In the genomic region with DNA sequence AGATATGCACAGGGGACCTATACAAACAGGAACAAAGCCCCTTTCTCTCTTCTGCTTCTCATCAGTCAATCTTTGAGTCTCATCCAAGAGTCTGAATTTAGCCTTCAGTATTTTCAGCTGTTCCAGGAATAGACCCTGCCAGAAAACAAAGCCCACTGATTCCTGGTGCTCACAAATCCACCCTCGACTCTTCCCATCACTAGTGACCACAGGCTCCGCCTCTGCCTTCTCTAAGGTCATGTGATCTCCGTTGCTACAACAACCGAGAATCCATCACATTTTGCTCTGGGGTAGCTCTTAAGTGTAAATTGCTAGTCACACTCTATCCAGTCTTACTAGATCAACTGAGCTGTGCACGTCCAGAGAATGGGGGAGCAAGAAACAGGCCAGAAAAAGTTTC, we compare ENCODE assay signal across 15 cellular contexts. TPM values are rescaled to one million over a fixed set of nuclear protein-coding genes. Genes with fewer than 3 reads are reported as not detected.
DNase-seq lines count a peak whose midpoint lies in the region; ATAC-seq and TF ChIP-seq lines count a peak whose summit lies in the region.
"Had no signal": no experiment of that assay in that cellular context is flagged by ENCODE, and none has a peak within 500 bp of the region (broad histone marks: within the 10 kb centered on the region; RNA-seq: fewer than 3 reads in every experiment).

No MANE protein-coding gene starts in this region.

- DNase-seq in NCI-H1417 (lab: John Stamatoyannopoulos, UW) (peak in 2 of 3 experiments; percentile 69 to 89), globus pallidus (ENCODE audit: low spot score) (peak; percentile 84), occipital lobe (lab: John Stamatoyannopoulos, UW) (peak; percentile 24), H7 (no peak)
- DNase-seq: activated CD4-positive, alpha-beta memory T cell treated with anti-CD3 and anti-CD28 coated beads for 36 hours; DND-41; KG1; mesenchymal stem cell; NCI-H187; SIG-M5 had no signal

- H3K36me3 ChIP-seq in OCI-LY3 (replicated peaks; ENCODE audit: low read depth, low read length) = no peaks in the 10 kb centered on the region
- no peaks in the 10 kb centered on the region for H3K36me3 ChIP-seq in H7 (replicated peaks; ENCODE audit: control insufficient read depth, insufficient read depth, low read length)
- H3K36me3 ChIP-seq: BLaER1 had no signal

- H3K9ac ChIP-seq in OCI-LY3 (ENCODE audit: low read length) = no peak overlapping the region
- H3K9ac ChIP-seq: BLaER1 had no signal

- no peak overlapping the region for H3K27ac Mint-ChIP-seq in activated T-helper 17 cell treated with anti-CD3 and anti-CD28 coated beads, Interleukin-2, amount 50 U/mL, for 72 hours
- H3K27ac Mint-ChIP-seq: activated CD4-positive, alpha-beta memory T cell treated with anti-CD3 and anti-CD28 coated beads for 36 hours; progenitor cell of endocrine pancreas had no signal

- no peaks in the 10 kb centered on the region for H3K79me2 ChIP-seq in OCI-LY3 (ENCODE audit: low read length)

- no peaks in the 10 kb centered on the region for H3K36me3 Mint-ChIP-seq in activated T-helper 17 cell treated with anti-CD3 and anti-CD28 coated beads, Interleukin-2, amount 50 U/mL, for 72 hours (ENCODE audit: low read depth)
- H3K36me3 Mint-ChIP-seq: activated CD4-positive, alpha-beta memory T cell treated with anti-CD3 and anti-CD28 coated beads for 36 hours had no signal

- H3K9me3 Mint-ChIP-seq in activated T-helper 17 cell treated with anti-CD3 and anti-CD28 coated beads, Interleukin-2, amount 50 U/mL, for 72 hours = no peaks in the 10 kb centered on the region
- H3K9me3 Mint-ChIP-seq: activated CD4-positive, alpha-beta memory T cell treated with anti-CD3 and anti-CD28 coated beads for 36 hours had no signal

- H3K9me3 ChIP-seq in OCI-LY3 (ENCODE audit: insufficient read depth, low read length) = no peaks in the 10 kb centered on the region
- H3K9me3 ChIP-seq: BLaER1 had no signal

- no peak for TF ChIP-seq CTCF in OCI-LY3 (IDR thresholded peaks at IDR 0.05; ENCODE audit: low read depth, low read length)

- no peaks in the 10 kb centered on the region for H3K4me1 ChIP-seq in OCI-LY3 (ENCODE audit: low read length)

- 0 out of 2 replicates have a peak overlapping the region, but pooled peaks have one; percentile 34 for H2AFZ ChIP-seq in OCI-LY3 (ENCODE audit: low read depth, low read length)

- ATAC-seq in HG03342 (IDR thresholded peaks at IDR 0.05; ENCODE audit: unreplicated experiment) = no peak
- no peak for ATAC-seq in activated T-helper 17 cell treated with anti-CD3 and anti-CD28 coated beads, Interleukin-2, amount 50 U/mL, for 72 hours (replicated peaks)

- peaks cover 6% of the 10 kb centered on the region; the same call in 1 of the 2 replicates for H3K27me3 ChIP-seq in OCI-LY3 (ENCODE audit: low read depth, low read length)
- H3K27me3 ChIP-seq in H7 (ENCODE audit: control insufficient read depth, insufficient read depth, low read length) = no peaks in the 10 kb centered on the region
- H3K27me3 ChIP-seq: BLaER1 had no signal

- no peaks in the 10 kb centered on the region for H4K20me1 ChIP-seq in OCI-LY3 (ENCODE audit: insufficient read depth, low read length)
- H4K20me1 ChIP-seq: BLaER1 had no signal

- peaks cover 13% of the 10 kb centered on the region for H3K27me3 Mint-ChIP-seq in activated T-helper 17 cell treated with anti-CD3 and anti-CD28 coated beads, Interleukin-2, amount 50 U/mL, for 72 hours
- H3K27me3 Mint-ChIP-seq: progenitor cell of endocrine pancreas had no signal

- H3K4me3 ChIP-seq in OCI-LY3 (ENCODE audit: low read length) (no peak overlapping the region), H7 (ENCODE audit: insufficient read depth, low read depth, low read length) (no peak overlapping the region)
- H3K4me3 ChIP-seq: BLaER1 had no signal

- H3K4me3 Mint-ChIP-seq in activated T-helper 17 cell treated with anti-CD3 and anti-CD28 coated beads, Interleukin-2, amount 50 U/mL, for 72 hours = no peak overlapping the region
- H3K4me3 Mint-ChIP-seq: activated CD4-positive, alpha-beta memory T cell treated with anti-CD3 and anti-CD28 coated beads for 36 hours had no signal

- H3K4me2 ChIP-seq in OCI-LY3 (ENCODE audit: low read length) = peak overlapping the region; percentile 15; the same call in 1 of the 2 replicates
- H3K4me2 ChIP-seq: BLaER1 had no signal

- no peaks in the 10 kb centered on the region for H3K4me1 Mint-ChIP-seq in activated T-helper 17 cell treated with anti-CD3 and anti-CD28 coated beads, Interleukin-2, amount 50 U/mL, for 72 hours

- H3K27ac ChIP-seq in OCI-LY3 (ENCODE audit: low read length) = no peak overlapping the region
- H3K27ac ChIP-seq: BLaER1 had no signal

RNA-seq across cellular contexts. Expression of gene SPTBN1, which starts 46.4 kb away (rescaled TPM):
- 501 TPM for total RNA-seq in occipital lobe
- total RNA-seq in H7 (2014; rRNA removed; shearing (Covaris generic)) = 100 and 141 TPM in 2 replicates
- total RNA-seq in activated T-helper 17 cell treated with anti-CD3 and anti-CD28 coated beads, Interleukin-2, amount 50 U/mL, for 72 hours = 100 to 1,000 TPM in 1 of 2 donors, 10 to 100 TPM in 1; 85.3 to 101 TPM
